In the genomic region with DNA sequence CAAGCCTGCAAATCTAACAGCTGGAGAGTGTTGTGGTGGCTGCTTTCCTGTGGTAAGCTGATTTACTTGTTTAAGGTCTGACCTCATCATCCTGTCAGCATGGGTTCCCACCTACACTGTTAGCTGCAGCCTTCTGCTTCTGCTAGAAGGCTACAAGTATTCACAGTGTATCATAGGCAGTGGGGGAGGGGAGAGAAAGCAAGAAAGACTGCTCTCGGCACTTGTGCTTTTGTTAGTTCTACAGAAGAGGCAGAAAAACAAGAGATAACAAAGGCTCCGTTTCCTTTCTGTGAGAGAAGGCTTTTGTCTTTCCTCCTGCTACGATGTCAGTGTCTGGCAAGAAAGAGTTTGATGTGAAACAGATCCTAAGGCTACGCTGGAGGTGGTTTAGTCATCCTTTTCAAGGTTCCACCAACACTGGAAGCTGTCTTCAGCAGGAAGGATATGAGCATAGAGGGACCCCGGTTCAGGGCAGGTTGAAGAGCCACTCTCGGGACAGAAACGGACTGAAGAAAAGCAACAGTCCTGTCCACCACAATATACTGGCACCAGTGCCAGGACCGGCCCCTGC, we compare ENCODE assay signal across 8 cellular contexts. TPM values are rescaled to one million over a fixed set of nuclear protein-coding genes. Genes with fewer than 3 reads are reported as not detected.
DNase-seq lines count a peak whose midpoint lies in the region; ATAC-seq and TF ChIP-seq lines count a peak whose summit lies in the region.

A gene with protein sequence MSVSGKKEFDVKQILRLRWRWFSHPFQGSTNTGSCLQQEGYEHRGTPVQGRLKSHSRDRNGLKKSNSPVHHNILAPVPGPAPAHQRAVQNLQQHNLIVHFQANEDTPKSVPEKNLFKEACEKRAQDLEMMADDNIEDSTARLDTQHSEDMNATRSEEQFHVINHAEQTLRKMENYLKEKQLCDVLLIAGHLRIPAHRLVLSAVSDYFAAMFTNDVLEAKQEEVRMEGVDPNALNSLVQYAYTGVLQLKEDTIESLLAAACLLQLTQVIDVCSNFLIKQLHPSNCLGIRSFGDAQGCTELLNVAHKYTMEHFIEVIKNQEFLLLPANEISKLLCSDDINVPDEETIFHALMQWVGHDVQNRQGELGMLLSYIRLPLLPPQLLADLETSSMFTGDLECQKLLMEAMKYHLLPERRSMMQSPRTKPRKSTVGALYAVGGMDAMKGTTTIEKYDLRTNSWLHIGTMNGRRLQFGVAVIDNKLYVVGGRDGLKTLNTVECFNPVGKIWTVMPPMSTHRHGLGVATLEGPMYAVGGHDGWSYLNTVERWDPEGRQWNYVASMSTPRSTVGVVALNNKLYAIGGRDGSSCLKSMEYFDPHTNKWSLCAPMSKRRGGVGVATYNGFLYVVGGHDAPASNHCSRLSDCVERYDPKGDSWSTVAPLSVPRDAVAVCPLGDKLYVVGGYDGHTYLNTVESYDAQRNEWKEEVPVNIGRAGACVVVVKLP (plus strand): TSS at position 232 of the 571 bp plus-strand sequence. CDS start 92 bp downstream, at position 324.

- no peak within 1 kb of the TSS for H3K27ac ChIP-seq in hepatocyte

- POLR2A ChIA-PET in HEK293T (lab: Yijun Ruan, JAX) = no interaction called here

- no peaks in the 10 kb centered on the region for H3K79me2 ChIP-seq in hepatocyte

- peak within 1 kb of the TSS; percentile 13 for H3K4me3 ChIP-seq in hepatocyte
- H3K4me3 ChIP-seq in retinal pigment epithelial cell (ENCODE audit: low read length) = peak within 1 kb of the TSS; percentile 55

- DNase-seq in HT1080 (ENCODE audit: low read depth) (peak; percentile 90), hepatocyte (ENCODE audit: low spot score) (peak; percentile 62), retinal pigment epithelial cell (ENCODE audit: low read depth) (no peak), HEK293T (ENCODE audit: extremely low spot score) (no peak), COLO829 (ENCODE audit: low spot score) (no peak)
- DNase-seq in activated naive CD4-positive, alpha-beta T cell treated with anti-CD3 and anti-CD28 coated beads, Interleukin-2, amount 50 U/mL, for 72 hours (ENCODE audit: low spot score in 2 of 2) = no peak

- WGBS in hepatocyte (ENCODE audit: low lambda C conversion rate, missing lambda C conversion rate) = 6% methylated on average over 8 of the region's 8 CpGs

- H2AFZ ChIP-seq in hepatocyte = peak within 1 kb of the TSS; percentile 57

- CTCF ChIA-PET in HEK293T (lab: Yijun Ruan, JAX) = no interaction called here

- H3K36me3 ChIP-seq in hepatocyte (replicated peaks; ENCODE audit: insufficient read depth, low read depth) = no peaks in the 10 kb centered on the region

- no peak within 1 kb of the TSS for H3K27ac Mint-ChIP-seq in activated naive CD4-positive, alpha-beta T cell treated with anti-CD3 and anti-CD28 coated beads, Interleukin-2, amount 50 U/mL, for 72 hours

- H3K4me2 ChIP-seq in hepatocyte = peak within 1 kb of the TSS; percentile 77

- no peaks in the 10 kb centered on the region for H3K9me2 ChIP-seq in hepatocyte (replicated peaks; ENCODE audit: insufficient read depth)

- H3K4me1 ChIP-seq in hepatocyte (ENCODE audit: insufficient read depth) = no peaks in the 10 kb centered on the region

- no peaks in the 10 kb centered on the region for H3K36me3 Mint-ChIP-seq in activated naive CD4-positive, alpha-beta T cell treated with anti-CD3 and anti-CD28 coated beads, Interleukin-2, amount 50 U/mL, for 72 hours

- no peaks in the 10 kb centered on the region for H3K9me3 Mint-ChIP-seq in activated naive CD4-positive, alpha-beta T cell treated with anti-CD3 and anti-CD28 coated beads, Interleukin-2, amount 50 U/mL, for 72 hours

- no peak for TF ChIP-seq CTCF in hepatocyte (IDR thresholded peaks at IDR 0.05; ENCODE audit: poor library complexity)
- TF ChIP-seq CTCF in retinal pigment epithelial cell (conservative IDR thresholded peaks at IDR 0.05; ENCODE audit: low read depth, low read length) = no peak

- ATAC-seq in SK-N-SH treated with all-trans-retinoic acid at 6 μM for 48 hours = peak; percentile 19; the same call in 1 of the 3 replicates
- ATAC-seq in GM21526 (IDR thresholded peaks at IDR 0.05; ENCODE audit: low FRiP score, unreplicated experiment) = no peak
- ATAC-seq in activated naive CD4-positive, alpha-beta T cell treated with anti-CD3 and anti-CD28 coated beads, Interleukin-2, amount 50 U/mL, for 72 hours = no peak

- H3K27me3 ChIP-seq in hepatocyte = no peaks in the 10 kb centered on the region

- H4K20me1 ChIP-seq in hepatocyte (ENCODE audit: insufficient read depth, poor library complexity, severe bottlenecking) = no peaks in the 10 kb centered on the region

- no peaks in the 10 kb centered on the region for H3K9me3 ChIP-seq in hepatocyte (ENCODE audit: low read depth)

TF ChIP-seq in SK-N-SH treated with all-trans-retinoic acid at 6 μM for 48 hours, 23 proteins besides CTCF, POLR2A, EP300 and RAD21 (continues in another document):
- TF ChIP-seq ARNTL (CRISPR knock-in tag; IDR thresholded peaks at IDR 0.05; ENCODE audit: borderline replicate concordance, low read depth) = no peak
- no peak for TF ChIP-seq PPARA (CRISPR knock-in tag; IDR thresholded peaks at IDR 0.05; ENCODE audit: borderline replicate concordance)
- no peak for TF ChIP-seq ZNF565 (CRISPR knock-in tag; conservative IDR thresholded peaks at IDR 0.05; ENCODE audit: low read depth)
- TF ChIP-seq ZC3H10 (CRISPR knock-in tag; IDR thresholded peaks at IDR 0.05) = no peak
- TF ChIP-seq OSR1 (CRISPR knock-in tag; IDR thresholded peaks at IDR 0.05) = no peak
- TF ChIP-seq BACH2 (CRISPR knock-in tag; IDR thresholded peaks at IDR 0.05; ENCODE audit: borderline replicate concordance) = no peak
- TF ChIP-seq ZNF70 (CRISPR knock-in tag; IDR thresholded peaks at IDR 0.05) = no peak
- TF ChIP-seq ZFP30 (CRISPR knock-in tag; IDR thresholded peaks at IDR 0.05) = no peak
- TF ChIP-seq, protein P1, sequence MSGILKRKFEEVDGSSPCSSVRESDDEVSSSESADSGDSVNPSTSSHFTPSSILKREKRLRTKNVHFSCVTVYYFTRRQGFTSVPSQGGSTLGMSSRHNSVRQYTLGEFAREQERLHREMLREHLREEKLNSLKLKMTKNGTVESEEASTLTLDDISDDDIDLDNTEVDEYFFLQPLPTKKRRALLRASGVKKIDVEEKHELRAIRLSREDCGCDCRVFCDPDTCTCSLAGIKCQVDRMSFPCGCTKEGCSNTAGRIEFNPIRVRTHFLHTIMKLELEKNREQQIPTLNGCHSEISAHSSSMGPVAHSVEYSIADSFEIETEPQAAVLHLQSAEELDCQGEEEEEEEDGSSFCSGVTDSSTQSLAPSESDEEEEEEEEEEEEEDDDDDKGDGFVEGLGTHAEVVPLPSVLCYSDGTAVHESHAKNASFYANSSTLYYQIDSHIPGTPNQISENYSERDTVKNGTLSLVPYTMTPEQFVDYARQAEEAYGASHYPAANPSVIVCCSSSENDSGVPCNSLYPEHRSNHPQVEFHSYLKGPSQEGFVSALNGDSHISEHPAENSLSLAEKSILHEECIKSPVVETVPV (CRISPR knock-in tag; IDR thresholded peaks at IDR 0.05) = no peak
- TF ChIP-seq TOX (CRISPR knock-in tag; IDR thresholded peaks at IDR 0.05; ENCODE audit: borderline replicate concordance) = no peak

TF ChIP-seq in HEK293T, 16 proteins besides CTCF, POLR2A, EP300 and RAD21:
- no peak for TF ChIP-seq ARNT (IDR thresholded peaks at IDR 0.05)
- TF ChIP-seq FOXA1 (IDR thresholded peaks at IDR 0.05) = no peak
- TF ChIP-seq, protein P2, sequence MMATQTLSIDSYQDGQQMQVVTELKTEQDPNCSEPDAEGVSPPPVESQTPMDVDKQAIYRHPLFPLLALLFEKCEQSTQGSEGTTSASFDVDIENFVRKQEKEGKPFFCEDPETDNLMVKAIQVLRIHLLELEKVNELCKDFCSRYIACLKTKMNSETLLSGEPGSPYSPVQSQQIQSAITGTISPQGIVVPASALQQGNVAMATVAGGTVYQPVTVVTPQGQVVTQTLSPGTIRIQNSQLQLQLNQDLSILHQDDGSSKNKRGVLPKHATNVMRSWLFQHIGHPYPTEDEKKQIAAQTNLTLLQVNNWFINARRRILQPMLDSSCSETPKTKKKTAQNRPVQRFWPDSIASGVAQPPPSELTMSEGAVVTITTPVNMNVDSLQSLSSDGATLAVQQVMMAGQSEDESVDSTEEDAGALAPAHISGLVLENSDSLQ (IDR thresholded peaks at IDR 0.05) = no peak
- TF ChIP-seq TARDBP (IDR thresholded peaks at IDR 0.05) = no peak
- TF ChIP-seq SP1 (IDR thresholded peaks at IDR 0.05) = no peak
- no peak for TF ChIP-seq SUZ12 (IDR thresholded peaks at IDR 0.05)
- TF ChIP-seq BHLHE40 (IDR thresholded peaks at IDR 0.05; ENCODE audit: borderline replicate concordance) = no peak
- no peak for TF ChIP-seq L3MBTL2 (conservative IDR thresholded peaks at IDR 0.05)
- no peak for TF ChIP-seq ZNF384 (IDR thresholded peaks at IDR 0.05)
TF ChIP-seq in HEK293T: peak in this region for 0.

RNA-seq across cellular contexts. Expression of the gene that starts here (rescaled TPM):
- 5.3 and 8.5 TPM in 2 replicates for total RNA-seq in HT1080 (2014; rRNA removed; shearing (Covaris generic))
- 3.7 and 4.8 TPM in 2 replicates for polyA plus RNA-seq in HT1080 (2015; cell fraction: cytosol; rRNA removed)
- polyA plus RNA-seq in HT1080 (2015; cell fraction: nucleus; rRNA removed) = 6.6 and 6.8 TPM in 2 replicates
- 2.8 and 3.6 TPM in 2 replicates for total RNA-seq in hepatocyte
- 1.3 and 2.7 TPM in 2 replicates for polyA plus RNA-seq in hepatocyte
- not detected for total RNA-seq in activated naive CD4-positive, alpha-beta T cell treated with anti-CD3 and anti-CD28 coated beads, Interleukin-2, amount 50 U/mL, for 72 hours

Comparison
In these comparisons a context has a peak if more than half of its experiments do, and no peak if none do; other contexts are left out.
1. DNase-seq: peak in HT1080 (single experiment) and hepatocyte (single experiment); none in retinal pigment epithelial cell (single experiment), activated naive CD4-positive, alpha-beta T cell treated with anti-CD3 and anti-CD28 coated beads, Interleukin-2, amount 50 U/mL, for 72 hours (0 of 2), HEK293T (single experiment) and COLO829 (single experiment).